ENCODE assay signal across 1 cellular context in genomic region chr2:8126783-8127182, GRCh38.
A peak's percentile ranks its signal among the peaks of the same experiment; 100 is the strongest.
TF ChIP-seq lines count a peak whose summit lies in the region.

No MANE protein-coding gene starts in this region.

TF ChIP-seq in HepG2, 621 proteins besides CTCF, POLR2A, EP300 and RAD21 (continued from another document and continues in another):
- TF ChIP-seq, protein P1, sequence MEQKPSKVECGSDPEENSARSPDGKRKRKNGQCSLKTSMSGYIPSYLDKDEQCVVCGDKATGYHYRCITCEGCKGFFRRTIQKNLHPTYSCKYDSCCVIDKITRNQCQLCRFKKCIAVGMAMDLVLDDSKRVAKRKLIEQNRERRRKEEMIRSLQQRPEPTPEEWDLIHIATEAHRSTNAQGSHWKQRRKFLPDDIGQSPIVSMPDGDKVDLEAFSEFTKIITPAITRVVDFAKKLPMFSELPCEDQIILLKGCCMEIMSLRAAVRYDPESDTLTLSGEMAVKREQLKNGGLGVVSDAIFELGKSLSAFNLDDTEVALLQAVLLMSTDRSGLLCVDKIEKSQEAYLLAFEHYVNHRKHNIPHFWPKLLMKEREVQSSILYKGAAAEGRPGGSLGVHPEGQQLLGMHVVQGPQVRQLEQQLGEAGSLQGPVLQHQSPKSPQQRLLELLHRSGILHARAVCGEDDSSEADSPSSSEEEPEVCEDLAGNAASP (CRISPR knock-in tag; IDR thresholded peaks at IDR 0.05; ENCODE audit: borderline replicate concordance) = peak; percentile 94; the same call in 1 of the 2 replicates
- TF ChIP-seq PHF8 (CRISPR knock-in tag; IDR thresholded peaks at IDR 0.05) (no peak; the same call in 1 of the 2 replicates), NFKBIZ (CRISPR knock-in tag; IDR thresholded peaks at IDR 0.05) (no peak), IKZF4 (CRISPR knock-in tag; IDR thresholded peaks at IDR 0.05; ENCODE audit: borderline replicate concordance, low read depth, not compliant biosample characterization) (no peak), E2F5 (CRISPR knock-in tag; conservative IDR thresholded peaks at IDR 0.05) (no peak), ZBTB37 (CRISPR knock-in tag; IDR thresholded peaks at IDR 0.05) (0 out of 2 replicates have a peak, but pooled peaks have one; percentile 45), POLR2AphosphoS2 (IDR thresholded peaks at IDR 0.05; ENCODE audit: low read depth, low read length) (no peak), ZNF607 (CRISPR knock-in tag; IDR thresholded peaks at IDR 0.05; ENCODE audit: borderline replicate concordance) (0 out of 2 replicates have a peak, but pooled peaks have one; percentile 29), HCFC1 (IDR thresholded peaks at IDR 0.05; ENCODE audit: low read depth, low read length) (no peak), BCL3 (CRISPR knock-in tag; IDR thresholded peaks at IDR 0.05) (0 out of 2 replicates have a peak, but pooled peaks have one; percentile 48), HNF4A (CRISPR knock-in tag; IDR thresholded peaks at IDR 0.05) (peak; percentile 62), CERS6 (CRISPR knock-in tag; IDR thresholded peaks at IDR 0.05) (no peak), ZNF703 (CRISPR knock-in tag; IDR thresholded peaks at IDR 0.05; ENCODE audit: borderline replicate concordance) (no peak), GATAD1 (CRISPR knock-in tag; IDR thresholded peaks at IDR 0.05) (peak; percentile 58; the same call in 1 of the 2 replicates), CCAR2 (optimal IDR thresholded peaks at IDR 0.05; ENCODE audit: low read depth, low read length) (no peak), CENPBD1 (CRISPR knock-in tag; IDR thresholded peaks at IDR 0.05; ENCODE audit: borderline replicate concordance, low read depth) (no peak), NFE2L2 (IDR thresholded peaks at IDR 0.05; ENCODE audit: low read length) (no peak), RFXANK (CRISPR knock-in tag; IDR thresholded peaks at IDR 0.05) (no peak), ZSCAN25 (CRISPR knock-in tag; IDR thresholded peaks at IDR 0.05) (no peak), ZNF235 (CRISPR knock-in tag; IDR thresholded peaks at IDR 0.05; ENCODE audit: borderline replicate concordance) (0 out of 2 replicates have a peak, but pooled peaks have one; percentile 70), ZNF619 (CRISPR knock-in tag; IDR thresholded peaks at IDR 0.05) (no peak), ZNF232 (CRISPR knock-in tag; IDR thresholded peaks at IDR 0.05; ENCODE audit: borderline replicate concordance) (peak; percentile 54; the same call in 1 of the 2 replicates), ZNF878 (CRISPR knock-in tag; IDR thresholded peaks at IDR 0.05) (peak; percentile 77), AKNA (CRISPR knock-in tag; IDR thresholded peaks at IDR 0.05; ENCODE audit: borderline replicate concordance) (no peak)
- TF ChIP-seq, protein P2, sequence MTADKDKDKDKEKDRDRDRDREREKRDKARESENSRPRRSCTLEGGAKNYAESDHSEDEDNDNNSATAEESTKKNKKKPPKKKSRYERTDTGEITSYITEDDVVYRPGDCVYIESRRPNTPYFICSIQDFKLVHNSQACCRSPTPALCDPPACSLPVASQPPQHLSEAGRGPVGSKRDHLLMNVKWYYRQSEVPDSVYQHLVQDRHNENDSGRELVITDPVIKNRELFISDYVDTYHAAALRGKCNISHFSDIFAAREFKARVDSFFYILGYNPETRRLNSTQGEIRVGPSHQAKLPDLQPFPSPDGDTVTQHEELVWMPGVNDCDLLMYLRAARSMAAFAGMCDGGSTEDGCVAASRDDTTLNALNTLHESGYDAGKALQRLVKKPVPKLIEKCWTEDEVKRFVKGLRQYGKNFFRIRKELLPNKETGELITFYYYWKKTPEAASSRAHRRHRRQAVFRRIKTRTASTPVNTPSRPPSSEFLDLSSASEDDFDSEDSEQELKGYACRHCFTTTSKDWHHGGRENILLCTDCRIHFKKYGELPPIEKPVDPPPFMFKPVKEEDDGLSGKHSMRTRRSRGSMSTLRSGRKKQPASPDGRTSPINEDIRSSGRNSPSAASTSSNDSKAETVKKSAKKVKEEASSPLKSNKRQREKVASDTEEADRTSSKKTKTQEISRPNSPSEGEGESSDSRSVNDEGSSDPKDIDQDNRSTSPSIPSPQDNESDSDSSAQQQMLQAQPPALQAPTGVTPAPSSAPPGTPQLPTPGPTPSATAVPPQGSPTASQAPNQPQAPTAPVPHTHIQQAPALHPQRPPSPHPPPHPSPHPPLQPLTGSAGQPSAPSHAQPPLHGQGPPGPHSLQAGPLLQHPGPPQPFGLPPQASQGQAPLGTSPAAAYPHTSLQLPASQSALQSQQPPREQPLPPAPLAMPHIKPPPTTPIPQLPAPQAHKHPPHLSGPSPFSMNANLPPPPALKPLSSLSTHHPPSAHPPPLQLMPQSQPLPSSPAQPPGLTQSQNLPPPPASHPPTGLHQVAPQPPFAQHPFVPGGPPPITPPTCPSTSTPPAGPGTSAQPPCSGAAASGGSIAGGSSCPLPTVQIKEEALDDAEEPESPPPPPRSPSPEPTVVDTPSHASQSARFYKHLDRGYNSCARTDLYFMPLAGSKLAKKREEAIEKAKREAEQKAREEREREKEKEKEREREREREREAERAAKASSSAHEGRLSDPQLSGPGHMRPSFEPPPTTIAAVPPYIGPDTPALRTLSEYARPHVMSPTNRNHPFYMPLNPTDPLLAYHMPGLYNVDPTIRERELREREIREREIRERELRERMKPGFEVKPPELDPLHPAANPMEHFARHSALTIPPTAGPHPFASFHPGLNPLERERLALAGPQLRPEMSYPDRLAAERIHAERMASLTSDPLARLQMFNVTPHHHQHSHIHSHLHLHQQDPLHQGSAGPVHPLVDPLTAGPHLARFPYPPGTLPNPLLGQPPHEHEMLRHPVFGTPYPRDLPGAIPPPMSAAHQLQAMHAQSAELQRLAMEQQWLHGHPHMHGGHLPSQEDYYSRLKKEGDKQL (CRISPR knock-in tag; IDR thresholded peaks at IDR 0.05; ENCODE audit: low read depth) = no peak
- TF ChIP-seq, protein P3, sequence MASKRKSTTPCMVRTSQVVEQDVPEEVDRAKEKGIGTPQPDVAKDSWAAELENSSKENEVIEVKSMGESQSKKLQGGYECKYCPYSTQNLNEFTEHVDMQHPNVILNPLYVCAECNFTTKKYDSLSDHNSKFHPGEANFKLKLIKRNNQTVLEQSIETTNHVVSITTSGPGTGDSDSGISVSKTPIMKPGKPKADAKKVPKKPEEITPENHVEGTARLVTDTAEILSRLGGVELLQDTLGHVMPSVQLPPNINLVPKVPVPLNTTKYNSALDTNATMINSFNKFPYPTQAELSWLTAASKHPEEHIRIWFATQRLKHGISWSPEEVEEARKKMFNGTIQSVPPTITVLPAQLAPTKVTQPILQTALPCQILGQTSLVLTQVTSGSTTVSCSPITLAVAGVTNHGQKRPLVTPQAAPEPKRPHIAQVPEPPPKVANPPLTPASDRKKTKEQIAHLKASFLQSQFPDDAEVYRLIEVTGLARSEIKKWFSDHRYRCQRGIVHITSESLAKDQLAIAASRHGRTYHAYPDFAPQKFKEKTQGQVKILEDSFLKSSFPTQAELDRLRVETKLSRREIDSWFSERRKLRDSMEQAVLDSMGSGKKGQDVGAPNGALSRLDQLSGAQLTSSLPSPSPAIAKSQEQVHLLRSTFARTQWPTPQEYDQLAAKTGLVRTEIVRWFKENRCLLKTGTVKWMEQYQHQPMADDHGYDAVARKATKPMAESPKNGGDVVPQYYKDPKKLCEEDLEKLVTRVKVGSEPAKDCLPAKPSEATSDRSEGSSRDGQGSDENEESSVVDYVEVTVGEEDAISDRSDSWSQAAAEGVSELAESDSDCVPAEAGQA (IDR thresholded peaks at IDR 0.05; ENCODE audit: low read depth) = no peak
- TF ChIP-seq, protein P3 (CRISPR knock-in tag; IDR thresholded peaks at IDR 0.05; ENCODE audit: borderline replicate concordance) = no peak
- TF ChIP-seq, protein P4, sequence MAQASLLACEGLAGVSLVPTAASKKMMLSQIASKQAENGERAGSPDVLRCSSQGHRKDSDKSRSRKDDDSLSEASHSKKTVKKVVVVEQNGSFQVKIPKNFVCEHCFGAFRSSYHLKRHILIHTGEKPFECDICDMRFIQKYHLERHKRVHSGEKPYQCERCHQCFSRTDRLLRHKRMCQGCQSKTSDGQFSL (CRISPR knock-in tag; IDR thresholded peaks at IDR 0.05) = no peak
